8 cellular contexts compared by ENCODE assay signal in genomic region chr5:179731791-179732411, GRCh38. TPM values are rescaled to one million over a fixed set of nuclear protein-coding genes. Genes with fewer than 3 reads are reported as not detected.
A peak's percentile ranks its signal among the peaks of the same experiment; 100 is the strongest.
DNase-seq lines count a peak whose midpoint lies in the region; ATAC-seq and TF ChIP-seq lines count a peak whose summit lies in the region.

No MANE protein-coding gene starts in this region.

- H3K27ac Mint-ChIP-seq in progenitor cell of endocrine pancreas: peak overlapping the region; percentile 53

- DNase-seq in Daoy (ENCODE audit: low read depth) (peak; percentile 62), HS-5 (ENCODE audit: low read depth) (peak; percentile 89), fibroblast of peridontal ligament (ENCODE audit: extremely low read depth) (peak; percentile 88), progenitor cell of endocrine pancreas (ENCODE audit: low spot score, unreplicated experiment) (no peak), NCI-H1105 (lab: John Stamatoyannopoulos, UW) (no peak)
- peak; percentile 33 to 48 for DNase-seq in activated CD4-positive, alpha-beta T cell treated with anti-CD3 and anti-CD28 coated beads, Interleukin-2, amount 50 U/mL, for 48 hours
- no peak for DNase-seq in effector CD8-positive, alpha-beta T cell (lab: John Stamatoyannopoulos, UW)

- peak; percentile 13 for ATAC-seq in GM21528 (IDR thresholded peaks at IDR 0.05; ENCODE audit: low FRiP score, unreplicated experiment)

- peaks cover 11% of the 10 kb centered on the region for H3K4me1 Mint-ChIP-seq in progenitor cell of endocrine pancreas (ENCODE audit: low read depth)

- H3K9me3 Mint-ChIP-seq in progenitor cell of endocrine pancreas (ENCODE audit: low read depth): no peaks in the 10 kb centered on the region

- no peaks in the 10 kb centered on the region for H3K27me3 Mint-ChIP-seq in progenitor cell of endocrine pancreas

- H3K36me3 Mint-ChIP-seq in progenitor cell of endocrine pancreas (ENCODE audit: insufficient read depth): peaks cover 25% of the 10 kb centered on the region

- TF ChIP-seq CTCF in progenitor cell of endocrine pancreas (IDR thresholded peaks at IDR 0.05; ENCODE audit: unreplicated experiment): no peak

- H3K4me3 Mint-ChIP-seq in progenitor cell of endocrine pancreas (ENCODE audit: low read depth): peak overlapping the region; percentile 78

RNA-seq across cellular contexts. Expression of gene MAML1, which starts 0.7 kb away (rescaled TPM):
- 6.9 and 7.9 TPM in 2 replicates for total RNA-seq in Daoy (2014; rRNA removed; shearing (Covaris generic))
- 51.8 and 54.8 TPM in 2 replicates for total RNA-seq in progenitor cell of endocrine pancreas

RNA-seq across cellular contexts. Expression of gene CANX, which starts 33.1 kb away (rescaled TPM):
- total RNA-seq in Daoy (2014; rRNA removed; shearing (Covaris generic)): 570 and 576 TPM in 2 replicates
- 571 and 574 TPM in 2 replicates for total RNA-seq in progenitor cell of endocrine pancreas

RNA-seq across cellular contexts. Expression of gene CBY3, which starts 51.1 kb away (rescaled TPM):
- total RNA-seq in Daoy (2014; rRNA removed; shearing (Covaris generic)): not detected in 2 replicates
- not detected in 2 replicates for total RNA-seq in progenitor cell of endocrine pancreas

Comparison
In these comparisons a context has a peak if more than half of its experiments do, and no peak if none do; other contexts are left out.
1. DNase-seq: peak in Daoy (single experiment), HS-5 (single experiment), activated CD4-positive, alpha-beta T cell treated with anti-CD3 and anti-CD28 coated beads, Interleukin-2, amount 50 U/mL, for 48 hours (2 of 2) and fibroblast of peridontal ligament (single experiment); none in progenitor cell of endocrine pancreas (single experiment), NCI-H1105 (single experiment) and effector CD8-positive, alpha-beta T cell (single experiment).